ENCODE assay signal across 8 cellular contexts in genomic region chr14:102819790-102820330, GRCh38. TPM values are rescaled to one million over a fixed set of nuclear protein-coding genes. Genes with fewer than 3 reads are reported as not detected.
DNase-seq lines count a peak whose midpoint lies in the region; ATAC-seq and TF ChIP-seq lines count a peak whose summit lies in the region.
"Had no signal": no experiment of that assay in that cellular context is flagged by ENCODE, and none has a peak within 500 bp of the region (broad histone marks: within the 10 kb centered on the region; RNA-seq: fewer than 3 reads in every experiment).

No MANE protein-coding gene starts in this region.

- DNase-seq in WTC11 (ENCODE audit: low spot score) (no peak), myocyte (ENCODE audit: low read depth) (peak; percentile 20), pons (ENCODE audit: low spot score) (no peak), OCI-M2 (lab: John Stamatoyannopoulos, UW; ENCODE audit: unreplicated experiment) (no peak), epidermal melanocyte (ENCODE audit: insufficient read length, low spot score) (no peak)
- DNase-seq: hippocampal formation had no signal

- POLR2A ChIA-PET in WTC11 (lab: Charles Lee) = interaction anchor here (1.1 kb wide), 1 partner anchor 514 kb away, joined by 3 read pairs; the partner anchor contains the start of gene EIF5

- H3K4me3 Mint-ChIP-seq in WTC11 = no peak overlapping the region

- CTCF ChIA-PET in WTC11 (lab: Charles Lee) = interaction anchor here (1.2 kb wide), 1 partner anchor 59 kb away, joined by 3 read pairs; no protein-coding TSS in a partner anchor

- H3K36me3 Mint-ChIP-seq in WTC11 = no peaks in the 10 kb centered on the region

- H3K4me1 Mint-ChIP-seq in WTC11 = peaks cover 36% of the 10 kb centered on the region

- TF ChIP-seq CTCF in WTC11 (IDR thresholded peaks at IDR 0.05) = no peak

- H3K9me3 Mint-ChIP-seq in WTC11 = no peaks in the 10 kb centered on the region

- no peaks in the 10 kb centered on the region for H3K27me3 Mint-ChIP-seq in WTC11 (ENCODE audit: low read depth)

- peak overlapping the region; percentile 82 for H3K27ac Mint-ChIP-seq in WTC11

- ATAC-seq in GM19025 (IDR thresholded peaks at IDR 0.05; ENCODE audit: low read depth, unreplicated experiment) = peak; percentile 10
- ATAC-seq in HG02678 (IDR thresholded peaks at IDR 0.05; ENCODE audit: unreplicated experiment) = peak; percentile 21
- peak; percentile 25 for ATAC-seq in WTC11

TF ChIP-seq in WTC11, 78 proteins besides CTCF, POLR2A, EP300 and RAD21:
- TF ChIP-seq MYBL2 (CRISPR knock-in tag; IDR thresholded peaks at IDR 0.05) = no peak
- no peak for TF ChIP-seq OVOL2 (CRISPR knock-in tag; IDR thresholded peaks at IDR 0.05; ENCODE audit: borderline replicate concordance)
- TF ChIP-seq PRDM15 (CRISPR knock-in tag; IDR thresholded peaks at IDR 0.05) = peak; percentile 33; the same call in 1 of the 2 replicates
- TF ChIP-seq ZNF219 (CRISPR knock-in tag; IDR thresholded peaks at IDR 0.05; ENCODE audit: borderline replicate concordance) = no peak
- TF ChIP-seq, protein P1, sequence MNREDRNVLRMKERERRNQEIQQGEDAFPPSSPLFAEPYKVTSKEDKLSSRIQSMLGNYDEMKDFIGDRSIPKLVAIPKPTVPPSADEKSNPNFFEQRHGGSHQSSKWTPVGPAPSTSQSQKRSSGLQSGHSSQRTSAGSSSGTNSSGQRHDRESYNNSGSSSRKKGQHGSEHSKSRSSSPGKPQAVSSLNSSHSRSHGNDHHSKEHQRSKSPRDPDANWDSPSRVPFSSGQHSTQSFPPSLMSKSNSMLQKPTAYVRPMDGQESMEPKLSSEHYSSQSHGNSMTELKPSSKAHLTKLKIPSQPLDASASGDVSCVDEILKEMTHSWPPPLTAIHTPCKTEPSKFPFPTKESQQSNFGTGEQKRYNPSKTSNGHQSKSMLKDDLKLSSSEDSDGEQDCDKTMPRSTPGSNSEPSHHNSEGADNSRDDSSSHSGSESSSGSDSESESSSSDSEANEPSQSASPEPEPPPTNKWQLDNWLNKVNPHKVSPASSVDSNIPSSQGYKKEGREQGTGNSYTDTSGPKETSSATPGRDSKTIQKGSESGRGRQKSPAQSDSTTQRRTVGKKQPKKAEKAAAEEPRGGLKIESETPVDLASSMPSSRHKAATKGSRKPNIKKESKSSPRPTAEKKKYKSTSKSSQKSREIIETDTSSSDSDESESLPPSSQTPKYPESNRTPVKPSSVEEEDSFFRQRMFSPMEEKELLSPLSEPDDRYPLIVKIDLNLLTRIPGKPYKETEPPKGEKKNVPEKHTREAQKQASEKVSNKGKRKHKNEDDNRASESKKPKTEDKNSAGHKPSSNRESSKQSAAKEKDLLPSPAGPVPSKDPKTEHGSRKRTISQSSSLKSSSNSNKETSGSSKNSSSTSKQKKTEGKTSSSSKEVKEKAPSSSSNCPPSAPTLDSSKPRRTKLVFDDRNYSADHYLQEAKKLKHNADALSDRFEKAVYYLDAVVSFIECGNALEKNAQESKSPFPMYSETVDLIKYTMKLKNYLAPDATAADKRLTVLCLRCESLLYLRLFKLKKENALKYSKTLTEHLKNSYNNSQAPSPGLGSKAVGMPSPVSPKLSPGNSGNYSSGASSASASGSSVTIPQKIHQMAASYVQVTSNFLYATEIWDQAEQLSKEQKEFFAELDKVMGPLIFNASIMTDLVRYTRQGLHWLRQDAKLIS (CRISPR knock-in tag; IDR thresholded peaks at IDR 0.05; ENCODE audit: borderline replicate concordance) = no peak
- TF ChIP-seq FOXK1 (CRISPR knock-in tag; IDR thresholded peaks at IDR 0.05) = no peak
- TF ChIP-seq, protein P2, sequence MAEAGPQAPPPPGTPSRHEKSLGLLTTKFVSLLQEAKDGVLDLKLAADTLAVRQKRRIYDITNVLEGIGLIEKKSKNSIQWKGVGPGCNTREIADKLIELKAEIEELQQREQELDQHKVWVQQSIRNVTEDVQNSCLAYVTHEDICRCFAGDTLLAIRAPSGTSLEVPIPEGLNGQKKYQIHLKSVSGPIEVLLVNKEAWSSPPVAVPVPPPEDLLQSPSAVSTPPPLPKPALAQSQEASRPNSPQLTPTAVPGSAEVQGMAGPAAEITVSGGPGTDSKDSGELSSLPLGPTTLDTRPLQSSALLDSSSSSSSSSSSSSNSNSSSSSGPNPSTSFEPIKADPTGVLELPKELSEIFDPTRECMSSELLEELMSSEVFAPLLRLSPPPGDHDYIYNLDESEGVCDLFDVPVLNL (CRISPR knock-in tag; IDR thresholded peaks at IDR 0.05; ENCODE audit: borderline replicate concordance, low read depth) = no peak
- no peak for TF ChIP-seq JUN (CRISPR knock-in tag; IDR thresholded peaks at IDR 0.05)
- no peak for TF ChIP-seq NR1H2 (CRISPR knock-in tag; IDR thresholded peaks at IDR 0.05)
- peak; percentile 97 for TF ChIP-seq ZNF121 (CRISPR knock-in tag; IDR thresholded peaks at IDR 0.05)
- TF ChIP-seq NFYB (CRISPR knock-in tag; conservative IDR thresholded peaks at IDR 0.05; ENCODE audit: low read depth) = no peak

RNA-seq across cellular contexts. Expression of gene TRAF3, which starts 42.6 kb away (rescaled TPM):
- total RNA-seq in WTC11 (2021) (8.2 to 11.2 TPM (median 9.6 TPM) in 3 replicates), myocyte (11.8 and 13.9 TPM in 2 replicates)
- polyA plus RNA-seq in myocyte (2012) = 10.8 TPM
